18 cellular contexts compared by ENCODE assay signal in the genomic region with DNA sequence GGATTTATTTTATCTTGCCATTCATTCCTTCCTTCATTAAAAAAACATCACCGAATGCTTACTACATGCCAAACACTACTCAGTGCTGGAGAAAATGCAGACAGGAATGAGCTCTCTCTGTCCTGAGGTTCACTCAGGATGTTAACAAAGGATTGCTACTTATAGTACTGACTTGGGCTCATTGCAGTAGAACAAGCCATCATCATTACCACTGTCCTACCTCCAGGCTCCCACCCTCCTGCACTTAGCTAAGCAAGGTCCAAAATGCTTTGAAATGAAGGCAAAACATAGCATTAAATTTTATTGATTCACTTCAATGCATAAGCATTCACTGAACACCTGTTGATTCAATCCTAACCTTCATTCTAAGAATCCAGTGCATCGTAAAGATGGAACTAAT.
DNase-seq lines count a peak whose midpoint lies in the region; ATAC-seq and TF ChIP-seq lines count a peak whose summit lies in the region.
"Had no signal": no experiment of that assay in that cellular context is flagged by ENCODE, and none has a peak within 500 bp of the region (broad histone marks: within the 10 kb centered on the region; RNA-seq: fewer than 3 reads in every experiment).

No MANE protein-coding gene starts in this region.

- no peaks in the 10 kb centered on the region for H3K4me1 Mint-ChIP-seq in activated CD8-positive, alpha-beta T cell treated with anti-CD3 and anti-CD28 coated beads for 36 hours (ENCODE audit: low read depth)
- no peaks in the 10 kb centered on the region for H3K4me1 Mint-ChIP-seq in activated CD8-positive, alpha-beta T cell treated with anti-CD3 and anti-CD28 coated beads, Interleukin-2, amount 10 ng/mL, durations not matched to agents 7 days and 5 days (ENCODE audit: low read depth)
- no peaks in the 10 kb centered on the region for H3K4me1 Mint-ChIP-seq in activated naive CD8-positive, alpha-beta T cell treated with anti-CD3 and anti-CD28 coated beads, Interleukin-2, amount 10 ng/mL, durations not matched to agents 7 days and 5 days
- H3K4me1 Mint-ChIP-seq in activated naive CD8-positive, alpha-beta T cell treated with anti-CD3 and anti-CD28 coated beads, Interleukin-2, amount 50 U/mL, for 24 hours, result no peaks in the 10 kb centered on the region
- peaks cover 4% of the 10 kb centered on the region for H3K4me1 Mint-ChIP-seq in activated T-helper 2 cell treated with anti-CD3 and anti-CD28 coated beads, Interferon-gamma antibody, Interleukin-2, Interleukin-4, amounts not matched to agents 10 μg/mL and 5 μg/mL and 100 μg/mL, durations not matched to agents 14 hours and 24 hours and 36 hours (ENCODE audit: low read depth)
- H3K4me1 Mint-ChIP-seq: B cell had no signal

- POLR2A ChIA-PET in activated CD8-positive, alpha-beta T cell treated with anti-CD3 and anti-CD28 coated beads for 36 hours (lab: Charles Lee), result no interaction called here
- POLR2A ChIA-PET in activated CD8-positive, alpha-beta T cell treated with anti-CD3 and anti-CD28 coated beads, Interleukin-2, amount 10 ng/mL, durations not matched to agents 7 days and 5 days (lab: Charles Lee), result no interaction called here
- POLR2A ChIA-PET in activated naive CD8-positive, alpha-beta T cell treated with anti-CD3 and anti-CD28 coated beads, Interleukin-2, amount 10 ng/mL, durations not matched to agents 7 days and 5 days (lab: Charles Lee), result no interaction called here
- POLR2A ChIA-PET in HEK293 (lab: Yijun Ruan, JAX), result no interaction called here

- intact Hi-C loops in activated CD8-positive, alpha-beta T cell treated with anti-CD3 and anti-CD28 coated beads for 36 hours (cut with micrococcal nuclease), result no loop called here
- intact Hi-C loops in activated T-helper 2 cell treated with anti-CD3 and anti-CD28 coated beads, Interferon-gamma antibody, Interleukin-2, Interleukin-4, amounts not matched to agents 10 μg/mL and 5 μg/mL and 100 μg/mL, durations not matched to agents 14 hours and 24 hours and 36 hours (cut with micrococcal nuclease), result no loop called here

- no peaks in the 10 kb centered on the region for H3K36me3 Mint-ChIP-seq in activated CD8-positive, alpha-beta T cell treated with anti-CD3 and anti-CD28 coated beads for 36 hours (ENCODE audit: low read depth)
- H3K36me3 Mint-ChIP-seq in activated CD8-positive, alpha-beta T cell treated with anti-CD3 and anti-CD28 coated beads, Interleukin-2, amount 10 ng/mL, durations not matched to agents 7 days and 5 days (ENCODE audit: low read depth), result no peaks in the 10 kb centered on the region
- H3K36me3 Mint-ChIP-seq in activated naive CD8-positive, alpha-beta T cell treated with anti-CD3 and anti-CD28 coated beads, Interleukin-2, amount 10 ng/mL, durations not matched to agents 7 days and 5 days, result no peaks in the 10 kb centered on the region
- no peaks in the 10 kb centered on the region for H3K36me3 Mint-ChIP-seq in activated naive CD8-positive, alpha-beta T cell treated with anti-CD3 and anti-CD28 coated beads, Interleukin-2, amount 50 U/mL, for 24 hours (ENCODE audit: low read depth)
- no peaks in the 10 kb centered on the region for H3K36me3 Mint-ChIP-seq in activated T-helper 2 cell treated with anti-CD3 and anti-CD28 coated beads, Interferon-gamma antibody, Interleukin-2, Interleukin-4, amounts not matched to agents 10 μg/mL and 5 μg/mL and 100 μg/mL, durations not matched to agents 14 hours and 24 hours and 36 hours (ENCODE audit: low read depth)
- H3K36me3 Mint-ChIP-seq: CD8-positive, alpha-beta T cell had no signal

- no peak for DNase-seq in activated CD8-positive, alpha-beta T cell treated with anti-CD3 and anti-CD28 coated beads for 36 hours
- DNase-seq in activated CD8-positive, alpha-beta T cell treated with anti-CD3 and anti-CD28 coated beads, Interleukin-2, amount 10 ng/mL, durations not matched to agents 7 days and 5 days, result no peak
- no peak for DNase-seq in activated naive CD8-positive, alpha-beta T cell treated with anti-CD3 and anti-CD28 coated beads, Interleukin-2, amount 10 ng/mL, durations not matched to agents 7 days and 5 days
- DNase-seq in activated naive CD8-positive, alpha-beta T cell treated with anti-CD3 and anti-CD28 coated beads, Interleukin-2, amount 50 U/mL, for 24 hours, result no peak
- no peak for DNase-seq in HCEC 1CT
- no peak for DNase-seq in activated T-helper 2 cell treated with anti-CD3 and anti-CD28 coated beads, Interferon-gamma antibody, Interleukin-2, Interleukin-4, amounts not matched to agents 10 μg/mL and 5 μg/mL and 100 μg/mL, durations not matched to agents 14 hours and 24 hours and 36 hours (ENCODE audit: low spot score)
- DNase-seq: 8988T; AML-193; Caco-2; Calu3; CD4-positive, alpha-beta T cell; CD8-positive, alpha-beta T cell; DMS79 treated with DMSO at 0.1 percent for 48 hours; GF-D8 had no signal

- no peak for TF ChIP-seq CTCF in activated CD8-positive, alpha-beta T cell treated with anti-CD3 and anti-CD28 coated beads for 36 hours (IDR thresholded peaks at IDR 0.05)
- no peak for TF ChIP-seq CTCF in HEK293 (tag by site-specific recombination; IDR thresholded peaks at IDR 0.05)

- ATAC-seq in activated CD8-positive, alpha-beta T cell treated with anti-CD3 and anti-CD28 coated beads for 36 hours, result peak; percentile 24
- ATAC-seq in activated CD8-positive, alpha-beta T cell treated with anti-CD3 and anti-CD28 coated beads, Interleukin-2, amount 10 ng/mL, durations not matched to agents 7 days and 5 days, result no peak
- peak; percentile 42 for ATAC-seq in activated naive CD8-positive, alpha-beta T cell treated with anti-CD3 and anti-CD28 coated beads, Interleukin-2, amount 10 ng/mL, durations not matched to agents 7 days and 5 days (ENCODE audit: low read depth)
- no peak for ATAC-seq in activated naive CD8-positive, alpha-beta T cell treated with anti-CD3 and anti-CD28 coated beads, Interleukin-2, amount 50 U/mL, for 24 hours
- ATAC-seq: CD8-positive, alpha-beta T cell had no signal

- H3K36me3 ChIP-seq in HEK293 (ENCODE audit: control insufficient read depth in 2 of 2, insufficient read depth in 1 of 2, low read length in 2 of 2), result no peaks in the 10 kb centered on the region
- H3K36me3 ChIP-seq: BLaER1 treated with 17β-estradiol and CSF1 and Interleukin-3, amounts not matched to agents 10 nM and 100 nM had no signal

- CTCF ChIA-PET in activated CD8-positive, alpha-beta T cell treated with anti-CD3 and anti-CD28 coated beads for 36 hours (lab: Charles Lee), result no interaction called here
- CTCF ChIA-PET in activated CD8-positive, alpha-beta T cell treated with anti-CD3 and anti-CD28 coated beads, Interleukin-2, amount 10 ng/mL, durations not matched to agents 7 days and 5 days (lab: Charles Lee), result no interaction called here
- CTCF ChIA-PET in HEK293 (lab: Yijun Ruan, JAX), result interaction anchor here (0.6 kb wide), 2 partner anchors 350 to 422 kb away, joined by 3 to 4 read pairs; no protein-coding TSS in a partner anchor

- no peaks in the 10 kb centered on the region; the same call in 1 of the 2 replicates for H3K9me3 ChIP-seq in HEK293 (ENCODE audit: control insufficient read depth, insufficient read depth, low read depth, low read length)
- H3K9me3 ChIP-seq: Caco-2 had no signal

- no peaks in the 10 kb centered on the region for H3K4me1 ChIP-seq in HEK293 (ENCODE audit: control insufficient read depth, insufficient read depth, low read length)
- H3K4me1 ChIP-seq: Caco-2 had no signal

- H3K27me3 Mint-ChIP-seq in activated CD8-positive, alpha-beta T cell treated with anti-CD3 and anti-CD28 coated beads for 36 hours, result peaks cover 1% of the 10 kb centered on the region
- H3K27me3 Mint-ChIP-seq in activated CD8-positive, alpha-beta T cell treated with anti-CD3 and anti-CD28 coated beads, Interleukin-2, amount 10 ng/mL, durations not matched to agents 7 days and 5 days (ENCODE audit: low read depth), result no peaks in the 10 kb centered on the region
- no peaks in the 10 kb centered on the region for H3K27me3 Mint-ChIP-seq in activated naive CD8-positive, alpha-beta T cell treated with anti-CD3 and anti-CD28 coated beads, Interleukin-2, amount 10 ng/mL, durations not matched to agents 7 days and 5 days
- H3K27me3 Mint-ChIP-seq in activated naive CD8-positive, alpha-beta T cell treated with anti-CD3 and anti-CD28 coated beads, Interleukin-2, amount 50 U/mL, for 24 hours, result peaks cover 2% of the 10 kb centered on the region
- H3K27me3 Mint-ChIP-seq in activated T-helper 2 cell treated with anti-CD3 and anti-CD28 coated beads, Interferon-gamma antibody, Interleukin-2, Interleukin-4, amounts not matched to agents 10 μg/mL and 5 μg/mL and 100 μg/mL, durations not matched to agents 14 hours and 24 hours and 36 hours (ENCODE audit: low read depth), result peaks cover 1% of the 10 kb centered on the region
- H3K27me3 Mint-ChIP-seq: B cell; CD4-positive, alpha-beta T cell had no signal

- H3K4me3 Mint-ChIP-seq in activated CD8-positive, alpha-beta T cell treated with anti-CD3 and anti-CD28 coated beads for 36 hours, result no peak overlapping the region
- H3K4me3 Mint-ChIP-seq in activated CD8-positive, alpha-beta T cell treated with anti-CD3 and anti-CD28 coated beads, Interleukin-2, amount 10 ng/mL, durations not matched to agents 7 days and 5 days, result no peak overlapping the region
- no peak overlapping the region for H3K4me3 Mint-ChIP-seq in activated naive CD8-positive, alpha-beta T cell treated with anti-CD3 and anti-CD28 coated beads, Interleukin-2, amount 10 ng/mL, durations not matched to agents 7 days and 5 days
- H3K4me3 Mint-ChIP-seq in activated naive CD8-positive, alpha-beta T cell treated with anti-CD3 and anti-CD28 coated beads, Interleukin-2, amount 50 U/mL, for 24 hours, result no peak overlapping the region
- no peak overlapping the region for H3K4me3 Mint-ChIP-seq in activated T-helper 2 cell treated with anti-CD3 and anti-CD28 coated beads, Interferon-gamma antibody, Interleukin-2, Interleukin-4, amounts not matched to agents 10 μg/mL and 5 μg/mL and 100 μg/mL, durations not matched to agents 14 hours and 24 hours and 36 hours (ENCODE audit: low read depth)
- H3K4me3 Mint-ChIP-seq: B cell; CD4-positive, alpha-beta T cell; CD8-positive, alpha-beta T cell had no signal

- no peak overlapping the region for H3K27ac ChIP-seq in HEK293 (ENCODE audit: extremely low read depth, low read depth, low read length)
- H3K27ac ChIP-seq: BLaER1 treated with 17β-estradiol and CSF1 and Interleukin-3, amounts not matched to agents 10 nM and 100 nM; C4-2B had no signal

- H3K4me3 ChIP-seq in HEK293 (ENCODE audit: low read depth, low read length), result no peak overlapping the region
- H3K4me3 ChIP-seq: BLaER1 treated with 17β-estradiol and CSF1 and Interleukin-3, amounts not matched to agents 10 nM and 100 nM had no signal

- no peak overlapping the region for H3K27ac Mint-ChIP-seq in activated CD8-positive, alpha-beta T cell treated with anti-CD3 and anti-CD28 coated beads for 36 hours
- H3K27ac Mint-ChIP-seq in activated CD8-positive, alpha-beta T cell treated with anti-CD3 and anti-CD28 coated beads, Interleukin-2, amount 10 ng/mL, durations not matched to agents 7 days and 5 days, result no peak overlapping the region
- no peak overlapping the region for H3K27ac Mint-ChIP-seq in activated naive CD8-positive, alpha-beta T cell treated with anti-CD3 and anti-CD28 coated beads, Interleukin-2, amount 10 ng/mL, durations not matched to agents 7 days and 5 days
- H3K27ac Mint-ChIP-seq in activated naive CD8-positive, alpha-beta T cell treated with anti-CD3 and anti-CD28 coated beads, Interleukin-2, amount 50 U/mL, for 24 hours, result no peak overlapping the region
- no peak overlapping the region for H3K27ac Mint-ChIP-seq in activated T-helper 2 cell treated with anti-CD3 and anti-CD28 coated beads, Interferon-gamma antibody, Interleukin-2, Interleukin-4, amounts not matched to agents 10 μg/mL and 5 μg/mL and 100 μg/mL, durations not matched to agents 14 hours and 24 hours and 36 hours
- H3K27ac Mint-ChIP-seq: B cell; CD4-positive, alpha-beta T cell; CD8-positive, alpha-beta T cell had no signal

- no peaks in the 10 kb centered on the region for H3K9me3 Mint-ChIP-seq in activated CD8-positive, alpha-beta T cell treated with anti-CD3 and anti-CD28 coated beads for 36 hours
- no peaks in the 10 kb centered on the region for H3K9me3 Mint-ChIP-seq in activated CD8-positive, alpha-beta T cell treated with anti-CD3 and anti-CD28 coated beads, Interleukin-2, amount 10 ng/mL, durations not matched to agents 7 days and 5 days (ENCODE audit: insufficient read depth)
- no peaks in the 10 kb centered on the region for H3K9me3 Mint-ChIP-seq in activated naive CD8-positive, alpha-beta T cell treated with anti-CD3 and anti-CD28 coated beads, Interleukin-2, amount 10 ng/mL, durations not matched to agents 7 days and 5 days
- H3K9me3 Mint-ChIP-seq in activated naive CD8-positive, alpha-beta T cell treated with anti-CD3 and anti-CD28 coated beads, Interleukin-2, amount 50 U/mL, for 24 hours, result no peaks in the 10 kb centered on the region
- H3K9me3 Mint-ChIP-seq in activated T-helper 2 cell treated with anti-CD3 and anti-CD28 coated beads, Interferon-gamma antibody, Interleukin-2, Interleukin-4, amounts not matched to agents 10 μg/mL and 5 μg/mL and 100 μg/mL, durations not matched to agents 14 hours and 24 hours and 36 hours, result no peaks in the 10 kb centered on the region
- H3K9me3 Mint-ChIP-seq: CD4-positive, alpha-beta T cell; CD8-positive, alpha-beta T cell had no signal

Comparison
In these comparisons a context has a peak if more than half of its experiments do, and no peak if none do; other contexts are left out.
1. ATAC-seq: peak in activated CD8-positive, alpha-beta T cell treated with anti-CD3 and anti-CD28 coated beads for 36 hours (single experiment) and activated naive CD8-positive, alpha-beta T cell treated with anti-CD3 and anti-CD28 coated beads, Interleukin-2, amount 10 ng/mL, durations not matched to agents 7 days and 5 days (single experiment); none in activated CD8-positive, alpha-beta T cell treated with anti-CD3 and anti-CD28 coated beads, Interleukin-2, amount 10 ng/mL, durations not matched to agents 7 days and 5 days (single experiment) and activated naive CD8-positive, alpha-beta T cell treated with anti-CD3 and anti-CD28 coated beads, Interleukin-2, amount 50 U/mL, for 24 hours (single experiment).